ENCODE assay signal across 1 cellular context in the genomic region with DNA sequence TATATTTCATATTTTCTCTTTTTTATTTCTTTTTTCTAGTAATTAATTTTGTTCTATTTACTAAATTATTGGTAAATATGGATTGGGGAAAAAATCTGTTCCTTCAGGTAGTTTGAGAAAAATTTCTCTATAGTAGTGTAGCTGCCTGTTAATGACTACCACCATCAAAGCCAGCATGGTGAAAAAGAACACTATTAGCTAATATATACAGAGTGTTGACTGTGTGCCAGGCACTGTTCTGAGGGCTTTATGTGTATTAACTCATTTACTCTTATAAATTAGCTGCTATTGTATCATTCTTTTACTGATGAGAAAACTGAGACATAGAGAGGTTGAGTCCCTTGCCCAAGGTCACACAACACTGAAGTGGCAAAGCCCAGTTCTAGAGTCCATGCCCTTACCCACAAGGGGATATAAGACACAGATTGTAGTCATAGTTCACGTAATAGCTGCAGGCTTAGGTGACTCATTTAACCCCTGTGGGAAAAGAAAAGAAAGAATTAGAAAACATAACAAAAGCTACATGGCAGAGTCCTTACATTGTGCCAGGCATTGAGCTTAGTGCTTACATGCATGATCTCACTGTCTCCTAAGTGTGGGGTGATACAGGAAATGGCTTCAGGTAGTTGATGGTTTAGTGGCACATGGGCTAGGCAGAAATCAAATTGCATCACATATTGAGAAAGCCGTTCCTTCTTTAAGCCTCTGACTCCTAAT.
A peak's percentile ranks its signal among the peaks of the same experiment; 100 is the strongest.
TF ChIP-seq lines count a peak whose summit lies in the region.

No MANE protein-coding gene starts in this region.

TF ChIP-seq in HCT116, 20 proteins besides CTCF, POLR2A, EP300 and RAD21 (continued from another document):
- TF ChIP-seq, protein P1, sequence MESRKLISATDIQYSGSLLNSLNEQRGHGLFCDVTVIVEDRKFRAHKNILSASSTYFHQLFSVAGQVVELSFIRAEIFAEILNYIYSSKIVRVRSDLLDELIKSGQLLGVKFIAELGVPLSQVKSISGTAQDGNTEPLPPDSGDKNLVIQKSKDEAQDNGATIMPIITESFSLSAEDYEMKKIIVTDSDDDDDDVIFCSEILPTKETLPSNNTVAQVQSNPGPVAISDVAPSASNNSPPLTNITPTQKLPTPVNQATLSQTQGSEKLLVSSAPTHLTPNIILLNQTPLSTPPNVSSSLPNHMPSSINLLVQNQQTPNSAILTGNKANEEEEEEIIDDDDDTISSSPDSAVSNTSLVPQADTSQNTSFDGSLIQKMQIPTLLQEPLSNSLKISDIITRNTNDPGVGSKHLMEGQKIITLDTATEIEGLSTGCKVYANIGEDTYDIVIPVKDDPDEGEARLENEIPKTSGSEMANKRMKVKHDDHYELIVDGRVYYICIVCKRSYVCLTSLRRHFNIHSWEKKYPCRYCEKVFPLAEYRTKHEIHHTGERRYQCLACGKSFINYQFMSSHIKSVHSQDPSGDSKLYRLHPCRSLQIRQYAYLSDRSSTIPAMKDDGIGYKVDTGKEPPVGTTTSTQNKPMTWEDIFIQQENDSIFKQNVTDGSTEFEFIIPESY (IDR thresholded peaks at IDR 0.05; ENCODE audit: extremely low read depth, insufficient replicate concordance, low read length) = no peak
- TF ChIP-seq EZH2 (IDR thresholded peaks at IDR 0.05) = no peak
- TF ChIP-seq POLR2AphosphoS5 (IDR thresholded peaks at IDR 0.05; ENCODE audit: low read depth, low read length) = no peak
- TF ChIP-seq, protein P2, sequence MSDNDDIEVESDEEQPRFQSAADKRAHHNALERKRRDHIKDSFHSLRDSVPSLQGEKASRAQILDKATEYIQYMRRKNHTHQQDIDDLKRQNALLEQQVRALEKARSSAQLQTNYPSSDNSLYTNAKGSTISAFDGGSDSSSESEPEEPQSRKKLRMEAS (IDR thresholded peaks at IDR 0.05) = no peak
- TF ChIP-seq EGR1 (IDR thresholded peaks at IDR 0.05; ENCODE audit: low read depth) = no peak
- peak; percentile 15; the same call in 1 of the 2 replicates for TF ChIP-seq CBX3 (IDR thresholded peaks at IDR 0.05; ENCODE audit: low read depth)
- no peak for TF ChIP-seq SRF (IDR thresholded peaks at IDR 0.05; ENCODE audit: low read depth)
- TF ChIP-seq FOSL1 (IDR thresholded peaks at IDR 0.05; ENCODE audit: low read depth) = peak; percentile 57
- peak; percentile 35; the same call in 1 of the 2 replicates for TF ChIP-seq JUND (IDR thresholded peaks at IDR 0.05)
- TF ChIP-seq EZH2phosphoT487 (IDR thresholded peaks at IDR 0.05; ENCODE audit: borderline replicate concordance) = no peak
- no peak for TF ChIP-seq SP1 (IDR thresholded peaks at IDR 0.05; ENCODE audit: low read depth)
- no peak for TF ChIP-seq TCF7L2 (IDR thresholded peaks at IDR 0.05; ENCODE audit: borderline replicate concordance, extremely low read depth, insufficient read depth, insufficient read length)
- TF ChIP-seq ZFX (IDR thresholded peaks at IDR 0.05) = no peak
- TF ChIP-seq, protein P3, sequence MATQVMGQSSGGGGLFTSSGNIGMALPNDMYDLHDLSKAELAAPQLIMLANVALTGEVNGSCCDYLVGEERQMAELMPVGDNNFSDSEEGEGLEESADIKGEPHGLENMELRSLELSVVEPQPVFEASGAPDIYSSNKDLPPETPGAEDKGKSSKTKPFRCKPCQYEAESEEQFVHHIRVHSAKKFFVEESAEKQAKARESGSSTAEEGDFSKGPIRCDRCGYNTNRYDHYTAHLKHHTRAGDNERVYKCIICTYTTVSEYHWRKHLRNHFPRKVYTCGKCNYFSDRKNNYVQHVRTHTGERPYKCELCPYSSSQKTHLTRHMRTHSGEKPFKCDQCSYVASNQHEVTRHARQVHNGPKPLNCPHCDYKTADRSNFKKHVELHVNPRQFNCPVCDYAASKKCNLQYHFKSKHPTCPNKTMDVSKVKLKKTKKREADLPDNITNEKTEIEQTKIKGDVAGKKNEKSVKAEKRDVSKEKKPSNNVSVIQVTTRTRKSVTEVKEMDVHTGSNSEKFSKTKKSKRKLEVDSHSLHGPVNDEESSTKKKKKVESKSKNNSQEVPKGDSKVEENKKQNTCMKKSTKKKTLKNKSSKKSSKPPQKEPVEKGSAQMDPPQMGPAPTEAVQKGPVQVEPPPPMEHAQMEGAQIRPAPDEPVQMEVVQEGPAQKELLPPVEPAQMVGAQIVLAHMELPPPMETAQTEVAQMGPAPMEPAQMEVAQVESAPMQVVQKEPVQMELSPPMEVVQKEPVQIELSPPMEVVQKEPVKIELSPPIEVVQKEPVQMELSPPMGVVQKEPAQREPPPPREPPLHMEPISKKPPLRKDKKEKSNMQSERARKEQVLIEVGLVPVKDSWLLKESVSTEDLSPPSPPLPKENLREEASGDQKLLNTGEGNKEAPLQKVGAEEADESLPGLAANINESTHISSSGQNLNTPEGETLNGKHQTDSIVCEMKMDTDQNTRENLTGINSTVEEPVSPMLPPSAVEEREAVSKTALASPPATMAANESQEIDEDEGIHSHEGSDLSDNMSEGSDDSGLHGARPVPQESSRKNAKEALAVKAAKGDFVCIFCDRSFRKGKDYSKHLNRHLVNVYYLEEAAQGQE (IDR thresholded peaks at IDR 0.05; ENCODE audit: low read depth) = no peak
- no peak for TF ChIP-seq ZNF274 (IDR thresholded peaks at IDR 0.05; ENCODE audit: low read depth, low read length)
- TF ChIP-seq ELF1 (IDR thresholded peaks at IDR 0.05; ENCODE audit: borderline replicate concordance, low read depth) = no peak; the same call in 1 of the 2 replicates
- TF ChIP-seq CEBPB (IDR thresholded peaks at IDR 0.05; ENCODE audit: low read depth) = peak; percentile 47
- TF ChIP-seq, protein P4, sequence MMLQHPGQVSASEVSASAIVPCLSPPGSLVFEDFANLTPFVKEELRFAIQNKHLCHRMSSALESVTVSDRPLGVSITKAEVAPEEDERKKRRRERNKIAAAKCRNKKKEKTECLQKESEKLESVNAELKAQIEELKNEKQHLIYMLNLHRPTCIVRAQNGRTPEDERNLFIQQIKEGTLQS (IDR thresholded peaks at IDR 0.05) = no peak
- no peak for TF ChIP-seq SIN3A (IDR thresholded peaks at IDR 0.05; ENCODE audit: low read depth)
